Comparison of ENCODE assay signal across 8 cellular contexts in the genomic region with DNA sequence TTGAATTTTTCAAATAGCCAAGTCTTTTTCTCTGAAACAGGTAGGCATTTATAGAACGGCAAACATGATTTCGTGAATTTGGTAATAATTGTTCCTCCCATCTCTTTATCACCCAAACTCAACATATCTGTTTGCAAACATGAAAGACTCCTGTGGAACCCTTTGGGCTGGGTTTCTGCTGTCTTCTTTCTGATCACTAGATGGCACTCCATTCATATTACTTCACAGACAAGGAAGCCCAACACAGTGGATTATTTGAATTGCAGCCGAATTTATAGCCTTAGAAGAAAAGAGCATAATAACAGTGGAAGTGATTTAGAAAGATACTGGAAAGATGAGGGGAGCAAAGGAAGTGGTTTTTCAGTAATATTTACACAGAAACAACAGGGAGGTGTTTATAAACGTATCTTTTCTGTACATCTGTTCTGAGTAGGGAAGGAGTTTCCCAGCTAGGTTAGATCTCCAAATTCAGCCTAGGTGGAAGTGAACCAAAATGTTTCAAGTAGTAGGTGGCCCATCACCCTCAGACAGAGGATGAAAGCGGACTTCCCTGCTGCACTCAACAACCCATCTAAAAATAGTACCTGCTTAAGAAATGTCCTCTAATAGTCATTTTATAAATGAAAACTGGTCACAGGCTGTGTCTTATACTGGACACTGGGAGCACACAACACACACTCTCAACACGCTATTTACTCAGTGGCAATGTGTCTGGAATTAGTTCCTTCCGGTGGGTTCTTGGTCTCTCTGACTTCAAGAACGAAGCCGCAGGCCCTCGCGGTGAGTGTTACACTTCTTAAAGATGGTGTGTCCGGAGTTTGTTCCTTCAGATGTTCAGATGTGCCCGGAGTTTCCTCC.
DNase-seq lines count a peak whose midpoint lies in the region; ATAC-seq and TF ChIP-seq lines count a peak whose summit lies in the region.

No MANE protein-coding gene starts in this region.

- H3K4me3 ChIP-seq in astrocyte of the spinal cord (ENCODE audit: low read depth, low read length), result no peak overlapping the region

- TF ChIP-seq CTCF in astrocyte of the spinal cord (IDR thresholded peaks at IDR 0.05; ENCODE audit: low read depth, low read length), result peak; percentile 84

- ATAC-seq in GM18907 (IDR thresholded peaks at IDR 0.05; ENCODE audit: unreplicated experiment), result peak; percentile 63

- DNase-seq in CMK (ENCODE audit: low read depth) (peak; percentile 9), HS-27A (ENCODE audit: low read depth) (peak; percentile 12), NCI-H82 (lab: John Stamatoyannopoulos, UW) (peak; percentile 85), astrocyte of the spinal cord (ENCODE audit: low read depth, low spot score) (peak; percentile 70), iPS DF 19.7 (ENCODE audit: low read depth, low spot score) (peak; percentile 20), superior temporal gyrus (ENCODE audit: extremely low spot score) (peak; percentile 86), cortex of kidney (lab: John Stamatoyannopoulos, UW) (no peak)

- in situ Hi-C loops in astrocyte of the spinal cord (cut with HindIII; ENCODE audit: low sequenced_read_pairs), result no loop called here
